8 cellular contexts compared by ENCODE assay signal in the genomic region with DNA sequence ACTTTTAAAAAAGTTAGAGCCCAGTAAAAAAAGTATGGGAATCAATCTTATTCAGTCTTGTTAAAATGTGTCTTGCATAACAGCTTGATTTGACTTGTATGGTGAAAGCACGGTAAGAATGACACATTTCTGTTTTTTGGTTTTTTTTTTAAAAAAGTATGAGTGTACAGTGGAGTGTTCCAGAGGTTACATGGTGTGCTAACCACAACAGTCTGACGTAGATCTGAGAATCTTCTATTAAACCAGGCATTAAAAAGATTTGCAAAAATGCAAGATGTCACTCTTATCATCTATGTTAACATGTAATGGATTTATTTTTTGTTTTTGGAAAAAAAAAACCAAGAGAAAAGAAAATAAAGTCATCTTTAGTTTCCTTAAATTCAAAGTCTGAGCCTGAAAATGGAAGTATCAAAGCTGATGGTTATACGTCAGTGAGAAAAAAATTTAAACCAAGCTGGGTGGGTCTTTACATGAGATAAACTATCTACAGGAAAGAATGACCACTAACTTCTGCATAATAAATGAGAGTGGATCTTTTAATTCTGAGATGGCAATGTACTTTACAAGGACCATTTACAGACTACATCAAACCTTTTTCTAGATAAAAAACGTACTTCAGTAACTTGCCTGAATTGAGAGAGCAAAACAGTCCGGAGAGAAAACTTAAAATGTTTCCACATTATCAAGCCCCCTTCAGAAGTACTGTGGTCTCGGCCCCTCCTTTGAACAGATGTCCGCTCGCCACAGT. TPM values are rescaled to one million over a fixed set of nuclear protein-coding genes. Genes with fewer than 3 reads are reported as not detected.
DNase-seq lines count a peak whose midpoint lies in the region; ATAC-seq and TF ChIP-seq lines count a peak whose summit lies in the region.

No MANE protein-coding gene starts in this region.

- no peak for TF ChIP-seq RAD21 in neural cell (conservative IDR thresholded peaks at IDR 0.05)

- CTCF ChIA-PET in CD4-positive, alpha-beta memory T cell (lab: Charles Lee; ENCODE audit: partially characterized antibody): interaction anchor here (1.4 to 1.8 kb wide), 2 partner anchors 36 to 37 kb away, joined by 3 to 4 read pairs; no protein-coding TSS in a partner anchor

- no peaks in the 10 kb centered on the region for H3K27me3 ChIP-seq in CD4-positive, alpha-beta memory T cell (ENCODE audit: insufficient read depth, low read length)
- H3K27me3 ChIP-seq in neural cell (ENCODE audit: insufficient read depth, low read depth, low read length): no peaks in the 10 kb centered on the region

- H3K4me3 Mint-ChIP-seq in CD4-positive, alpha-beta memory T cell: peak overlapping the region; percentile 97 to 100 (median 99)

- H2AFZ ChIP-seq in neural cell (ENCODE audit: low read depth, low read length): no peak overlapping the region

- H3K4me1 Mint-ChIP-seq in CD4-positive, alpha-beta memory T cell: peaks cover 42 to 83% (median 53%) of the 10 kb centered on the region in 4 donors

- no peaks in the 10 kb centered on the region for H3K9me3 ChIP-seq in CD4-positive, alpha-beta memory T cell (ENCODE audit: control insufficient read depth in 1 of 2, low read length in 2 of 2)
- H3K9me3 ChIP-seq in neural cell (ENCODE audit: low read length): no peaks in the 10 kb centered on the region

- intact Hi-C loops in CD4-positive, alpha-beta memory T cell (cut with micrococcal nuclease): loop anchor here (5.0 to 10.0 kb wide), 2 partner anchors 411 to 1476 kb away; a partner anchor contains a TSS

- peaks cover 0 to 6% (median 0%) of the 10 kb centered on the region in 8 donors for H3K9me3 Mint-ChIP-seq in CD4-positive, alpha-beta memory T cell

- H3K4me1 ChIP-seq in CD4-positive, alpha-beta memory T cell (ENCODE audit: insufficient read depth, low read length): peaks cover 59% of the 10 kb centered on the region

- peak overlapping the region; percentile 95 for H3K4me2 ChIP-seq in neural cell (ENCODE audit: low read length)

- TF ChIP-seq CTCF in epithelial cell of proximal tubule (conservative IDR thresholded peaks at IDR 0.05; ENCODE audit: low read depth, low read length): no peak
- no peak for TF ChIP-seq CTCF in neural cell (IDR thresholded peaks at IDR 0.05; ENCODE audit: poor library complexity, severe bottlenecking)

- H3K27ac Mint-ChIP-seq in CD4-positive, alpha-beta memory T cell: peak overlapping the region; percentile 99 to 100 (median 99)

- no peaks in the 10 kb centered on the region for H3K36me3 ChIP-seq in CD4-positive, alpha-beta memory T cell (ENCODE audit: insufficient read depth, low read length)
- H3K36me3 ChIP-seq in neural cell (ENCODE audit: insufficient read depth, low read length): no peaks in the 10 kb centered on the region

- no peaks in the 10 kb centered on the region for H4K20me1 ChIP-seq in neural cell (ENCODE audit: insufficient read depth)

- POLR2A ChIA-PET in CD4-positive, alpha-beta memory T cell (lab: Charles Lee; ENCODE audit: partially characterized antibody): interaction anchor here (0.5 to 8.0 kb wide), 26 partner anchors 9 to 1826 kb away, joined by 3 to 143 read pairs (median 6); a partner anchor contains a TSS

- no peaks in the 10 kb centered on the region for H3K9me2 ChIP-seq in neural cell (ENCODE audit: insufficient read depth, low read length)

- peak overlapping the region; percentile 99 for H3K27ac ChIP-seq in CD4-positive, alpha-beta memory T cell (ENCODE audit: low read depth, low read length)
- peak overlapping the region; percentile 100 for H3K27ac ChIP-seq in neural cell (ENCODE audit: low read length)

- ATAC-seq in HG03097 (IDR thresholded peaks at IDR 0.05; ENCODE audit: low FRiP score, unreplicated experiment): peak; percentile 5

- peak overlapping the region; percentile 99 for H3K9ac ChIP-seq in neural cell (ENCODE audit: low read length)

- TF ChIP-seq EP300 in neural cell (conservative IDR thresholded peaks at IDR 0.05; ENCODE audit: poor library complexity, severe bottlenecking): no peak

- peaks cover 17 to 37% of the 10 kb centered on the region in 2 donors for H3K36me3 Mint-ChIP-seq in CD4-positive, alpha-beta memory T cell

- peaks cover 7% of the 10 kb centered on the region for H3F3A ChIP-seq in neural cell (ENCODE audit: insufficient read depth, low read length, poor library complexity, severe bottlenecking)

- H3K4me3 ChIP-seq in CD4-positive, alpha-beta memory T cell (ENCODE audit: low read length in 2 of 2): peak overlapping the region; percentile 80 to 95
- H3K4me3 ChIP-seq in epithelial cell of proximal tubule (ENCODE audit: low read depth, low read length): peak overlapping the region; percentile 93
- peak overlapping the region; percentile 78 for H3K4me3 ChIP-seq in neural cell (ENCODE audit: low read length)

- H3K27me3 Mint-ChIP-seq in CD4-positive, alpha-beta memory T cell: peaks cover 0 to 2% of the 10 kb centered on the region in 2 donors

- peaks cover 80% of the 10 kb centered on the region for H3K79me2 ChIP-seq in neural cell (replicated peaks; ENCODE audit: insufficient read depth, low read length)

- DNase-seq in CD4-positive, alpha-beta memory T cell: peak; percentile 67 to 86 (median 81)
- DNase-seq in T follicular helper cell (ENCODE audit: low read depth) (peak; percentile 30), epithelial cell of proximal tubule (ENCODE audit: low read depth) (peak; percentile 68), NCI-H774 (lab: John Stamatoyannopoulos, UW) (no peak), HT-29 (ENCODE audit: low spot score) (no peak), NCI-H82 (lab: John Stamatoyannopoulos, UW) (no peak)

TF ChIP-seq in neural cell, 6 proteins besides CTCF, POLR2A, EP300 and RAD21:
- no peak for TF ChIP-seq MXI1 (conservative IDR thresholded peaks at IDR 0.05; ENCODE audit: poor library complexity, severe bottlenecking)
TF ChIP-seq in neural cell: peak in this region for 0.

RNA-seq across cellular contexts. Expression of a gene that starts 1.6 kb away (rescaled TPM):
- total RNA-seq in CD4-positive, alpha-beta memory T cell: 10 to 100 TPM; 15.1 to 17.0 TPM
- polyA plus RNA-seq in CD4-positive, alpha-beta memory T cell: 10 to 100 TPM; 28.9 to 31.6 TPM
- 48.9 and 51.6 TPM in 2 replicates for total RNA-seq in epithelial cell of proximal tubule
- 20.6 and 34.1 TPM in 2 replicates for polyA plus RNA-seq in neural cell
- polyA minus RNA-seq in neural cell: 49.4 and 56.8 TPM in 2 replicates
- total RNA-seq in HT-29 (2014; rRNA removed; shearing (Covaris generic)): 35.3 and 38.3 TPM in 2 replicates

Comparison
In these comparisons a context has a peak if more than half of its experiments do, and no peak if none do; other contexts are left out.
1. DNase-seq: peak in CD4-positive, alpha-beta memory T cell (5 of 5), T follicular helper cell (single experiment) and epithelial cell of proximal tubule (single experiment); none in NCI-H774 (single experiment), HT-29 (single experiment) and NCI-H82 (single experiment).
2. Peak in every context shown above with its lines, with median percentiles within 50 percentile points of each other: H3K4me3 ChIP-seq.